Comparison of ENCODE assay signal across 12 cellular contexts in genomic region chr1:114108741-114109255, GRCh38. TPM values are rescaled to one million over a fixed set of nuclear protein-coding genes. Genes with fewer than 3 reads are reported as not detected.
DNase-seq lines count a peak whose midpoint lies in the region; ATAC-seq and TF ChIP-seq lines count a peak whose summit lies in the region.
"Had no signal": no experiment of that assay in that cellular context is flagged by ENCODE, and none has a peak within 500 bp of the region (broad histone marks: within the 10 kb centered on the region; RNA-seq: fewer than 3 reads in every experiment).

No MANE protein-coding gene starts in this region.

- H4K91ac ChIP-seq in H9 (ENCODE audit: insufficient read length, low read depth, low read length), result no peak overlapping the region

- H3K27me3 ChIP-seq in H9 (ENCODE audit: insufficient read depth, low read length), result no peaks in the 10 kb centered on the region

- no CpG with 5 or more reads among the region's 4 CpGs for WGBS in H9 (ENCODE audit: extremely low coverage, insufficient read length, low lambda C conversion rate)

- H3K4me1 ChIP-seq in H9 (ENCODE audit: insufficient read depth, low read length), result peaks cover 9% of the 10 kb centered on the region; the same call in 1 of the 2 replicates

- no peak overlapping the region for H4K5ac ChIP-seq in H9 (ENCODE audit: insufficient read length, low read depth, low read length)

- H4K8ac ChIP-seq in H9 (replicated peaks; ENCODE audit: insufficient read length, low read depth, low read length), result no peak overlapping the region

- no peaks in the 10 kb centered on the region for H3K79me2 ChIP-seq in H9 (ENCODE audit: insufficient read depth, low read length)

- H3K4me1 Mint-ChIP-seq in H9, result peaks cover 60 to 70% of the 10 kb centered on the region in 2 experiments
- H3K4me1 Mint-ChIP-seq in natural killer cell treated with Interleukin-12 subunit alpha and Interleukin-12 subunit beta and Interleukin-15 and Interleukin-18, amount 100 ng/mL, for 72 hours (ENCODE audit: low read depth in 2 of 2), result peaks cover 16 to 21% of the 10 kb centered on the region in 2 donors
- peaks cover 7% of the 10 kb centered on the region for H3K4me1 Mint-ChIP-seq in chondrocyte (ENCODE audit: low read depth)

- H3K56ac ChIP-seq in H9 (ENCODE audit: insufficient read length, low read depth, low read length), result no peak overlapping the region

- H3K4me3 Mint-ChIP-seq in H9, result no peak overlapping the region
- H3K4me3 Mint-ChIP-seq in natural killer cell treated with Interleukin-12 subunit alpha and Interleukin-12 subunit beta and Interleukin-15 and Interleukin-18, amount 100 ng/mL, for 72 hours, result no peak overlapping the region
- H3K4me3 Mint-ChIP-seq in chondrocyte (ENCODE audit: unreplicated experiment), result no peak overlapping the region
- H3K4me3 Mint-ChIP-seq: activated CD4-positive, alpha-beta memory T cell treated with anti-CD3 and anti-CD28 coated beads, Interleukin-2, amount 10 ng/mL, durations not matched to agents 7 days and 5 days had no signal

- H3K27ac ChIP-seq in H9 (ENCODE audit: insufficient read length, low read depth, low read length), result no peak overlapping the region
- H3K27ac ChIP-seq: 22Rv1 had no signal

- H4K20me1 ChIP-seq in H9 (ENCODE audit: control insufficient read depth, insufficient read depth, insufficient read length), result no peaks in the 10 kb centered on the region

- H3K23me2 ChIP-seq in H9 (ENCODE audit: insufficient read length, low read depth, low read length, poor library complexity, severe bottlenecking), result no peaks in the 10 kb centered on the region

- H2BK5ac ChIP-seq in H9 (ENCODE audit: insufficient read length, low read length), result no peak overlapping the region

- no peak overlapping the region for H3K23ac ChIP-seq in H9 (ENCODE audit: insufficient read length, low read depth, low read length)

- H3K36me3 Mint-ChIP-seq in H9 (ENCODE audit: insufficient read depth in 1 of 3, low read depth in 3 of 3) (peaks cover 29 to 90% (median 84%) of the 10 kb centered on the region in 3 experiments), chondrocyte (ENCODE audit: low read depth) (no peaks in the 10 kb centered on the region)
- H3K36me3 Mint-ChIP-seq in natural killer cell treated with Interleukin-12 subunit alpha and Interleukin-12 subunit beta and Interleukin-15 and Interleukin-18, amount 100 ng/mL, for 72 hours, result no peaks in the 10 kb centered on the region

- no peak overlapping the region for H3T11ph ChIP-seq in H9 (ENCODE audit: low read length)

- H2BK120ac ChIP-seq in H9 (ENCODE audit: low read depth, low read length, poor library complexity, severe bottlenecking), result no peak overlapping the region

- no peaks in the 10 kb centered on the region for H3K9me3 ChIP-seq in H9 (ENCODE audit: control insufficient read depth, low read depth, low read length)

- no peaks in the 10 kb centered on the region for H3K9me3 Mint-ChIP-seq in H9
- no peaks in the 10 kb centered on the region for H3K9me3 Mint-ChIP-seq in natural killer cell treated with Interleukin-12 subunit alpha and Interleukin-12 subunit beta and Interleukin-15 and Interleukin-18, amount 100 ng/mL, for 72 hours
- no peaks in the 10 kb centered on the region for H3K9me3 Mint-ChIP-seq in chondrocyte (ENCODE audit: low read depth)
- H3K9me3 Mint-ChIP-seq: activated CD4-positive, alpha-beta memory T cell treated with anti-CD3 and anti-CD28 coated beads, Interleukin-2, amount 10 ng/mL, durations not matched to agents 7 days and 5 days had no signal

- DNase-seq in DMS 273 (lab: John Stamatoyannopoulos, UW; ENCODE audit: unreplicated experiment) (peak; percentile 17), DMS 273 treated with DMSO at 0.1 percent for 48 hours (lab: John Stamatoyannopoulos, UW) (no peak), H9 (no peak), M059J (ENCODE audit: low read depth) (peak; percentile 80), chondrocyte (ENCODE audit: low spot score) (no peak), iPS-NIHi11 (ENCODE audit: low spot score) (no peak), NOMO-1 treated with DMSO at 0.1 percent for 48 hours (lab: John Stamatoyannopoulos, UW; ENCODE audit: unreplicated experiment) (no peak)
- DNase-seq in natural killer cell treated with Interleukin-12 subunit alpha and Interleukin-12 subunit beta and Interleukin-15 and Interleukin-18, amount 100 ng/mL, for 72 hours (ENCODE audit: low spot score), result peak; percentile 22
- DNase-seq: activated CD4-positive, alpha-beta memory T cell treated with anti-CD3 and anti-CD28 coated beads, Interleukin-2, amount 10 ng/mL, durations not matched to agents 7 days and 5 days; effector CD4-positive, alpha-beta T cell had no signal

- no peak for ATAC-seq in natural killer cell treated with Interleukin-12 subunit alpha and Interleukin-12 subunit beta and Interleukin-15 and Interleukin-18, amount 100 ng/mL, for 72 hours

- no peak overlapping the region for H3K9ac ChIP-seq in H9 (ENCODE audit: extremely low read depth, insufficient read length, low read length)

- H2AK5ac ChIP-seq in H9 (ENCODE audit: insufficient read length, low read length), result no peak overlapping the region

- no peak overlapping the region for H2AFZ ChIP-seq in H9 (ENCODE audit: low read length)

- no peak overlapping the region for H3K14ac ChIP-seq in H9 (ENCODE audit: insufficient read depth, low read length)

- no peak overlapping the region for H2BK15ac ChIP-seq in H9 (ENCODE audit: low read depth, low read length)

- H3K4ac ChIP-seq in H9 (ENCODE audit: low read depth, low read length), result no peak overlapping the region

- H3K18ac ChIP-seq in H9 (ENCODE audit: insufficient read length, low read depth, low read length), result no peak overlapping the region

- H3K27ac Mint-ChIP-seq in H9, result peak overlapping the region; percentile 6 to 17 (median 13); a peak in 3 of 7 replicates
- no peak overlapping the region for H3K27ac Mint-ChIP-seq in natural killer cell treated with Interleukin-12 subunit alpha and Interleukin-12 subunit beta and Interleukin-15 and Interleukin-18, amount 100 ng/mL, for 72 hours
- H3K27ac Mint-ChIP-seq in chondrocyte (ENCODE audit: unreplicated experiment), result no peak overlapping the region
- H3K27ac Mint-ChIP-seq: activated CD4-positive, alpha-beta memory T cell treated with anti-CD3 and anti-CD28 coated beads, Interleukin-2, amount 10 ng/mL, durations not matched to agents 7 days and 5 days had no signal

- no peak overlapping the region for H2BK20ac ChIP-seq in H9 (ENCODE audit: low read depth, low read length, poor library complexity, severe bottlenecking)

- H3K4me2 ChIP-seq in H9 (ENCODE audit: insufficient read depth, insufficient read length, low read length), result no peak overlapping the region

- H3K27me3 Mint-ChIP-seq in H9 (ENCODE audit: low read depth), result peaks cover 3% of the 10 kb centered on the region; the same call in 1 of the 2 replicates
- H3K27me3 Mint-ChIP-seq in natural killer cell treated with Interleukin-12 subunit alpha and Interleukin-12 subunit beta and Interleukin-15 and Interleukin-18, amount 100 ng/mL, for 72 hours, result no peaks in the 10 kb centered on the region
- H3K27me3 Mint-ChIP-seq in chondrocyte (ENCODE audit: low read depth), result peaks cover 12% of the 10 kb centered on the region

- no peaks in the 10 kb centered on the region for H3K79me1 ChIP-seq in H9 (ENCODE audit: insufficient read depth, low read depth, low read length, poor library complexity, severe bottlenecking)

- no peak for TF ChIP-seq CTCF in H9 (conservative IDR thresholded peaks at IDR 0.05)
- TF ChIP-seq CTCF in chondrocyte (IDR thresholded peaks at IDR 0.05), result no peak

- H2BK12ac ChIP-seq in H9 (ENCODE audit: insufficient read length, low read depth, low read length), result no peak overlapping the region

RNA-seq across cellular contexts. Expression of gene SYT6, which starts 44.9 kb away (rescaled TPM):
- total RNA-seq in H9 (2021) (71.2 and 77.2 TPM in 2 replicates), chondrocyte (not detected in 3 replicates)
- not detected in 2 replicates for total RNA-seq in M059J (2014; rRNA removed; shearing (Covaris generic))
- total RNA-seq in natural killer cell treated with Interleukin-12 subunit alpha and Interleukin-12 subunit beta and Interleukin-15 and Interleukin-18, amount 100 ng/mL, for 72 hours, result not detected
- total RNA-seq: activated CD4-positive, alpha-beta memory T cell treated with anti-CD3 and anti-CD28 coated beads, Interleukin-2, amount 10 ng/mL, durations not matched to agents 7 days and 5 days; lung microvascular endothelial cell had no signal

Comparison
In these comparisons a context has a peak if more than half of its experiments do, and no peak if none do; other contexts are left out.
1. DNase-seq: peak in DMS 273 (single experiment), M059J (single experiment) and natural killer cell treated with Interleukin-12 subunit alpha and Interleukin-12 subunit beta and Interleukin-15 and Interleukin-18, amount 100 ng/mL, for 72 hours (single experiment); none in DMS 273 treated with DMSO at 0.1 percent for 48 hours (single experiment), H9 (single experiment), chondrocyte (single experiment), iPS-NIHi11 (single experiment) and NOMO-1 treated with DMSO at 0.1 percent for 48 hours (single experiment).
2. H3K27ac Mint-ChIP-seq: peak in H9 (3 of 3); none in natural killer cell treated with Interleukin-12 subunit alpha and Interleukin-12 subunit beta and Interleukin-15 and Interleukin-18, amount 100 ng/mL, for 72 hours (0 of 2) and chondrocyte (single experiment).
3. RNA of gene SYT6, which starts 44.9 kb away (total RNA-seq): 71.2 to 77.2 TPM in H9; not detected in natural killer cell treated with Interleukin-12 subunit alpha and Interleukin-12 subunit beta and Interleukin-15 and Interleukin-18, amount 100 ng/mL, for 72 hours, not detected in M059J and not detected in chondrocyte; every median in the first group is over 10 times any median in the second.